In the genomic region with DNA sequence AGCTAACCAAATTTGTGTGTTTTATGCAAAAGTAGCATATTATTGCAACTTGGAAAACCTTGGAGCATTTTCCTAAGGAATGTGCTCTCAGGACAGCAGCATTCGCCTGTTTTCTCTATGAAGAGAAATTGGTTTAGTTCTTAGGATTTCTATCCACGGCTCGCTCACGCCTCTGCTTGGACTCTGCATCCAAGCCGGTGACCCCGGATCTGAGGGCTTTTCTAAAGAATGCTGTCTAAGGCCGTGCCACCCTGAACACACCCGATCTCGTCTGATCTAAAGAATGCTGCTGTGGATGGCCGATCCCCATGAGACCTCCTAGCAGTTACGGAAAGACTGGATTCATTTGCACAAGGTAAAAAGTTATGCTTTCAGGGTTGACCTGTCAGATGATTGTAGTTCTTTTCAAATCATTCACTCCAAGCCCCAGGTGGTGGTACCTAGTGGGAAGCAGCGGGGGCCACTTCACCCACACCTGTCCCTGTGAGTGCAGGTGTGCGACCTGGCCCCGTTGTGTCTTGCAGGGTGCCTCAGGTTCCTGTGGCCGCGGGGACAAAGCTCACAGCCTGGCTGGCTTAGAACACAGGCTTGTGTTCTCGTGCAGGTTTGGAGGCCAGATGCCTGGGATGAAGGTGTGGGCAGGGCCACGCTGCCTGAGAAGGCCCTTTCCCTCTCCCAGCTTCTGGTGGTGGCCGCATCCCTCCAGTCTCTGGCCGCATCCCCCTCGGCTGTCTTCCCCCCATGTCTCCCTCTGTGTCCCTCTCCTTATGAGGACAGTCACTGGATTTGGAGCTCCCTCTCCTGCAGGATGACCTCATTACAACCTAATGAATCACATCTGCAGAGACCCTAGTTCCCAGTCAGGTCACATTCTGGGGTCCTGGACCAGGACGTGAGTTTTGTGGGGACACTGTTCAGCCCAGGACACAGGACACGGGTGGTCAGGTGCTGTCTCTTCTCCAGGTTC, we compare ENCODE assay signal across 1 cellular context.
TF ChIP-seq lines count a peak whose summit lies in the region.

No MANE protein-coding gene starts in this region.

TF ChIP-seq in WTC11, 78 proteins besides CTCF, POLR2A, EP300 and RAD21 (continued from another document):
- TF ChIP-seq RELA (CRISPR knock-in tag; IDR thresholded peaks at IDR 0.05; ENCODE audit: borderline replicate concordance), result no peak
- TF ChIP-seq, protein P1, sequence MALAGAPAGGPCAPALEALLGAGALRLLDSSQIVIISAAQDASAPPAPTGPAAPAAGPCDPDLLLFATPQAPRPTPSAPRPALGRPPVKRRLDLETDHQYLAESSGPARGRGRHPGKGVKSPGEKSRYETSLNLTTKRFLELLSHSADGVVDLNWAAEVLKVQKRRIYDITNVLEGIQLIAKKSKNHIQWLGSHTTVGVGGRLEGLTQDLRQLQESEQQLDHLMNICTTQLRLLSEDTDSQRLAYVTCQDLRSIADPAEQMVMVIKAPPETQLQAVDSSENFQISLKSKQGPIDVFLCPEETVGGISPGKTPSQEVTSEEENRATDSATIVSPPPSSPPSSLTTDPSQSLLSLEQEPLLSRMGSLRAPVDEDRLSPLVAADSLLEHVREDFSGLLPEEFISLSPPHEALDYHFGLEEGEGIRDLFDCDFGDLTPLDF (CRISPR knock-in tag; IDR thresholded peaks at IDR 0.05), result no peak
- TF ChIP-seq OVOL2 (CRISPR knock-in tag; IDR thresholded peaks at IDR 0.05; ENCODE audit: borderline replicate concordance), result no peak
- TF ChIP-seq CREB1 (CRISPR knock-in tag; IDR thresholded peaks at IDR 0.05), result no peak
- no peak for TF ChIP-seq ZNF423 (CRISPR knock-in tag; IDR thresholded peaks at IDR 0.05)
- TF ChIP-seq, protein P2, sequence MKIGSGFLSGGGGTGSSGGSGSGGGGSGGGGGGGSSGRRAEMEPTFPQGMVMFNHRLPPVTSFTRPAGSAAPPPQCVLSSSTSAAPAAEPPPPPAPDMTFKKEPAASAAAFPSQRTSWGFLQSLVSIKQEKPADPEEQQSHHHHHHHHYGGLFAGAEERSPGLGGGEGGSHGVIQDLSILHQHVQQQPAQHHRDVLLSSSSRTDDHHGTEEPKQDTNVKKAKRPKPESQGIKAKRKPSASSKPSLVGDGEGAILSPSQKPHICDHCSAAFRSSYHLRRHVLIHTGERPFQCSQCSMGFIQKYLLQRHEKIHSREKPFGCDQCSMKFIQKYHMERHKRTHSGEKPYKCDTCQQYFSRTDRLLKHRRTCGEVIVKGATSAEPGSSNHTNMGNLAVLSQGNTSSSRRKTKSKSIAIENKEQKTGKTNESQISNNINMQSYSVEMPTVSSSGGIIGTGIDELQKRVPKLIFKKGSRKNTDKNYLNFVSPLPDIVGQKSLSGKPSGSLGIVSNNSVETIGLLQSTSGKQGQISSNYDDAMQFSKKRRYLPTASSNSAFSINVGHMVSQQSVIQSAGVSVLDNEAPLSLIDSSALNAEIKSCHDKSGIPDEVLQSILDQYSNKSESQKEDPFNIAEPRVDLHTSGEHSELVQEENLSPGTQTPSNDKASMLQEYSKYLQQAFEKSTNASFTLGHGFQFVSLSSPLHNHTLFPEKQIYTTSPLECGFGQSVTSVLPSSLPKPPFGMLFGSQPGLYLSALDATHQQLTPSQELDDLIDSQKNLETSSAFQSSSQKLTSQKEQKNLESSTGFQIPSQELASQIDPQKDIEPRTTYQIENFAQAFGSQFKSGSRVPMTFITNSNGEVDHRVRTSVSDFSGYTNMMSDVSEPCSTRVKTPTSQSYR (CRISPR knock-in tag; IDR thresholded peaks at IDR 0.05), result no peak
- no peak for TF ChIP-seq NFYB (CRISPR knock-in tag; conservative IDR thresholded peaks at IDR 0.05; ENCODE audit: low read depth)
